ENCODE assay signal across 15 cellular contexts in genomic region chr11:126732981-126733380, GRCh38.
A peak's percentile ranks its signal among the peaks of the same experiment; 100 is the strongest.
DNase-seq lines count a peak whose midpoint lies in the region; ATAC-seq and TF ChIP-seq lines count a peak whose summit lies in the region.
"Had no signal": no experiment of that assay in that cellular context is flagged by ENCODE, and none has a peak within 500 bp of the region (broad histone marks: within the 10 kb centered on the region; RNA-seq: fewer than 3 reads in every experiment).

No MANE protein-coding gene starts in this region.

- peak overlapping the region; percentile 60 to 68 for H3K27ac Mint-ChIP-seq in natural killer cell
- no peak overlapping the region for H3K27ac Mint-ChIP-seq in natural killer cell treated with Interleukin-12 subunit alpha and Interleukin-12 subunit beta and Interleukin-15 and Interleukin-18, amount 100 ng/mL, for 72 hours
- H3K27ac Mint-ChIP-seq in immature natural killer cell = peak overlapping the region in 5 of 6 donors; percentile 66 to 88 (median 78)
- no peak overlapping the region for H3K27ac Mint-ChIP-seq in activated naive CD8-positive, alpha-beta T cell treated with anti-CD3 and anti-CD28 coated beads for 36 hours
- H3K27ac Mint-ChIP-seq: activated T-cell treated with anti-CD3 and anti-CD28 coated beads, Interleukin-2, amount 50 U/mL, for 72 hours; neural progenitor cell had no signal

- H3K4me1 ChIP-seq in ovary (ENCODE audit: insufficient read depth) = no peaks in the 10 kb centered on the region

- no peak overlapping the region for H3K4me3 ChIP-seq in ovary
- H3K4me3 ChIP-seq: neural progenitor cell, skin epidermis, upper lobe of left lung had no signal

- ATAC-seq in natural killer cell (no peak), GM21526 (IDR thresholded peaks at IDR 0.05; ENCODE audit: low FRiP score, unreplicated experiment) (peak; percentile 85), HG03095 (IDR thresholded peaks at IDR 0.05; ENCODE audit: unreplicated experiment) (peak; percentile 84)
- no peak for ATAC-seq in natural killer cell treated with Interleukin-12 subunit alpha and Interleukin-12 subunit beta and Interleukin-15 and Interleukin-18, amount 100 ng/mL, for 72 hours
- ATAC-seq: activated CD4-positive, CD25-positive, alpha-beta regulatory T cell treated with anti-CD3 and anti-CD28 coated beads, Interleukin-2, amount 50 U/mL, for 24 hours; activated T-cell treated with anti-CD3 and anti-CD28 coated beads, Interleukin-2, amount 50 U/mL, for 72 hours had no signal

- H3K27ac ChIP-seq in ovary = no peak overlapping the region
- H3K27ac ChIP-seq: neural progenitor cell, skin epidermis, upper lobe of left lung had no signal

- peaks cover 44 to 45% of the 10 kb centered on the region in 2 donors for H3K4me1 Mint-ChIP-seq in natural killer cell
- H3K4me1 Mint-ChIP-seq in natural killer cell treated with Interleukin-12 subunit alpha and Interleukin-12 subunit beta and Interleukin-15 and Interleukin-18, amount 100 ng/mL, for 72 hours (ENCODE audit: low read depth in 2 of 2) = peaks cover 28 to 39% of the 10 kb centered on the region in 2 donors
- peaks cover 42 to 44% of the 10 kb centered on the region in 2 donors for H3K4me1 Mint-ChIP-seq in immature natural killer cell
- H3K4me1 Mint-ChIP-seq in activated naive CD8-positive, alpha-beta T cell treated with anti-CD3 and anti-CD28 coated beads for 36 hours = no peaks in the 10 kb centered on the region

- H3K9me3 Mint-ChIP-seq in natural killer cell = no peaks in the 10 kb centered on the region
- peaks cover 4% of the 10 kb centered on the region for H3K9me3 Mint-ChIP-seq in natural killer cell treated with Interleukin-12 subunit alpha and Interleukin-12 subunit beta and Interleukin-15 and Interleukin-18, amount 100 ng/mL, for 72 hours
- H3K9me3 Mint-ChIP-seq in immature natural killer cell = no peaks in the 10 kb centered on the region
- H3K9me3 Mint-ChIP-seq in activated naive CD8-positive, alpha-beta T cell treated with anti-CD3 and anti-CD28 coated beads for 36 hours = no peaks in the 10 kb centered on the region
- H3K9me3 Mint-ChIP-seq: activated T-cell treated with anti-CD3 and anti-CD28 coated beads, Interleukin-2, amount 50 U/mL, for 72 hours; neural progenitor cell had no signal

- 53 to 63% (median 63%) methylated on average over 4 of the region's 4 CpGs for WGBS in ovary, 3 donors

- intact Hi-C loops in natural killer cell (cut with micrococcal nuclease) (loop anchor here (10.0 kb wide), 1 partner anchor 58 kb away; no protein-coding TSS in a partner anchor), ovary (cut with DNase I) (no loop called here)

- no peak for TF ChIP-seq CTCF in natural killer cell (IDR thresholded peaks at IDR 0.05)
- TF ChIP-seq CTCF in ovary (IDR thresholded peaks at IDR 0.05) = no peak

- DNase-seq in natural killer cell = no peak
- no peak for DNase-seq in natural killer cell treated with Interleukin-12 subunit alpha and Interleukin-12 subunit beta and Interleukin-15 and Interleukin-18, amount 100 ng/mL, for 72 hours (ENCODE audit: low spot score)
- DNase-seq in immature natural killer cell = no peak
- DNase-seq in ovary = no peak
- DNase-seq in AG08395 (ENCODE audit: low spot score) = no peak
- no peak for DNase-seq in activated naive CD8-positive, alpha-beta T cell treated with anti-CD3 and anti-CD28 coated beads for 36 hours
- DNase-seq: activated T-cell treated with anti-CD3 and anti-CD28 coated beads, Interleukin-2, amount 50 U/mL, for 72 hours; Calu3; effector CD8-positive, alpha-beta T cell; upper lobe of left lung had no signal

- H3K27me3 ChIP-seq in ovary = no peaks in the 10 kb centered on the region
- H3K27me3 ChIP-seq: neural progenitor cell, upper lobe of left lung had no signal

- H3K9me3 ChIP-seq in ovary = no peaks in the 10 kb centered on the region
- H3K9me3 ChIP-seq: upper lobe of left lung had no signal

- H3K27me3 Mint-ChIP-seq in natural killer cell (ENCODE audit: low read depth in 2 of 2) = no peaks in the 10 kb centered on the region
- peaks cover 3 to 14% of the 10 kb centered on the region in 2 donors for H3K27me3 Mint-ChIP-seq in natural killer cell treated with Interleukin-12 subunit alpha and Interleukin-12 subunit beta and Interleukin-15 and Interleukin-18, amount 100 ng/mL, for 72 hours
- H3K27me3 Mint-ChIP-seq in immature natural killer cell (ENCODE audit: low read depth in 3 of 3) = peaks cover 0 to 4% (median 0%) of the 10 kb centered on the region in 3 donors
- H3K27me3 Mint-ChIP-seq in activated naive CD8-positive, alpha-beta T cell treated with anti-CD3 and anti-CD28 coated beads for 36 hours = peaks cover 8% of the 10 kb centered on the region

- H3K4me3 Mint-ChIP-seq in natural killer cell = peak overlapping the region; percentile 53
- H3K4me3 Mint-ChIP-seq in natural killer cell treated with Interleukin-12 subunit alpha and Interleukin-12 subunit beta and Interleukin-15 and Interleukin-18, amount 100 ng/mL, for 72 hours = no peak overlapping the region
- H3K4me3 Mint-ChIP-seq in immature natural killer cell = peak overlapping the region in 4 of 5 donors; percentile 43 to 74 (median 66)
- no peak overlapping the region for H3K4me3 Mint-ChIP-seq in activated naive CD8-positive, alpha-beta T cell treated with anti-CD3 and anti-CD28 coated beads for 36 hours
- H3K4me3 Mint-ChIP-seq: activated T-cell treated with anti-CD3 and anti-CD28 coated beads, Interleukin-2, amount 50 U/mL, for 72 hours; neural progenitor cell had no signal

- no peak for TF ChIP-seq EP300 in ovary (IDR thresholded peaks at IDR 0.05)

- H3K36me3 Mint-ChIP-seq in natural killer cell (no peaks in the 10 kb centered on the region), immature natural killer cell (peaks cover 0 to 4% (median 0%) of the 10 kb centered on the region in 3 donors)
- no peaks in the 10 kb centered on the region for H3K36me3 Mint-ChIP-seq in natural killer cell treated with Interleukin-12 subunit alpha and Interleukin-12 subunit beta and Interleukin-15 and Interleukin-18, amount 100 ng/mL, for 72 hours
- H3K36me3 Mint-ChIP-seq in activated naive CD8-positive, alpha-beta T cell treated with anti-CD3 and anti-CD28 coated beads for 36 hours = no peaks in the 10 kb centered on the region
- H3K36me3 Mint-ChIP-seq: neural progenitor cell had no signal

- TF ChIP-seq POLR2A in ovary (IDR thresholded peaks at IDR 0.05) = no peak

- H3K36me3 ChIP-seq in ovary = no peaks in the 10 kb centered on the region
- H3K36me3 ChIP-seq: neural progenitor cell, upper lobe of left lung had no signal

Comparison
In these comparisons a context has a peak if more than half of its experiments do, and no peak if none do; other contexts are left out.
1. H3K27ac Mint-ChIP-seq: peak in natural killer cell (2 of 2) and immature natural killer cell (5 of 6); none in natural killer cell treated with Interleukin-12 subunit alpha and Interleukin-12 subunit beta and Interleukin-15 and Interleukin-18, amount 100 ng/mL, for 72 hours (0 of 2) and activated naive CD8-positive, alpha-beta T cell treated with anti-CD3 and anti-CD28 coated beads for 36 hours (single experiment).
2. H3K4me3 Mint-ChIP-seq: peak in natural killer cell (single experiment) and immature natural killer cell (4 of 5); none in natural killer cell treated with Interleukin-12 subunit alpha and Interleukin-12 subunit beta and Interleukin-15 and Interleukin-18, amount 100 ng/mL, for 72 hours (single experiment) and activated naive CD8-positive, alpha-beta T cell treated with anti-CD3 and anti-CD28 coated beads for 36 hours (single experiment).
3. ATAC-seq: peak in GM21526 (single experiment) and HG03095 (single experiment); none in natural killer cell (0 of 3) and natural killer cell treated with Interleukin-12 subunit alpha and Interleukin-12 subunit beta and Interleukin-15 and Interleukin-18, amount 100 ng/mL, for 72 hours (0 of 2).